Comparison of ENCODE assay signal across 35 cellular contexts in the genomic region with DNA sequence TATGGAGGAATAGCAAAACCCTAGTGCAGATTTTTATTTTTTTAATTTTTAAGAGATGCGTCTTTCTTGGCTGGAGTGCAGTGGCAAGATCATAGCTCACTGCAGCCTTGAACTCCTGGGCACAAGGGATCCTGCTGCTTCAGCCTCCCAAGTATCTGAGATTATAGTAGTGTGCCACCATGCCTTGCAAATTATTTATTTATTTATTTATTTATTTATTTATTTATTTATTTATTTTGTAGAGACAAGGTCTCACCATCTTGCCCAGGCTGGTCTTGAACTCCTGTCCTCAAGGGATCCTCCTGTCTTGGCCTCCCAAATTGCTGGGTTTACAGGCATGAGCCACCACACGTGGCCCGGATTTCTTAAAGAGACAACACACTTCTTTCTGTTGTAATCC.
"Had no signal": no experiment of that assay in that cellular context is flagged by ENCODE, and none has a peak within 500 bp of the region (broad histone marks: within the 10 kb centered on the region; RNA-seq: fewer than 3 reads in every experiment).

No MANE protein-coding gene starts in this region.

- DNase-seq: Karpas-422, Kasumi-1, MG63, MM.1S, MV-4-11, NCI-H1048, NCI-H1092, NCI-H1092 treated with DMSO at 0.1 percent for 48 hours, NCI-H1105, NCI-H1105 treated with DMSO at 0.1 percent for 48 hours, NCI-H1417, NCI-H1417 treated with DMSO at 0.1 percent for 48 hours, NCI-H1436, NCI-H1436 treated with DMSO at 0.1 percent for 48 hours, NCI-H146, NCI-H1694, NCI-H1694 treated with DMSO at 0.1 percent for 48 hours, NCI-H187, NCI-H187 treated with DMSO at 0.1 percent for 48 hours, NCI-H1930, NCI-H2029, NCI-H2029 treated with DMSO at 0.1 percent for 48 hours, NCI-H2081, NCI-H2081 treated with DMSO at 0.1 percent for 48 hours, NCI-H2107, NCI-H2171, NCI-H2171 treated with DMSO at 0.1 percent for 48 hours, NCI-H2227 treated with DMSO at 0.1 percent for 48 hours, NCI-H226, NCI-H345, NCI-H446, NCI-H446 treated with DMSO at 0.1 percent for 48 hours, NCI-H510A, NCI-H510A treated with DMSO at 0.1 percent for 48 hours had no signal

- H3K9me3 ChIP-seq: MG63 had no signal

- H3K4me3 ChIP-seq: MG63 had no signal

- H3K36me3 ChIP-seq: MG63 had no signal

- H3K27me3 ChIP-seq: MG63 had no signal

- H3K27ac ChIP-seq: KMS-11 had no signal

- H3K4me2 ChIP-seq: KMS-11 had no signal
